1 cellular context compared by ENCODE assay signal in the genomic region with DNA sequence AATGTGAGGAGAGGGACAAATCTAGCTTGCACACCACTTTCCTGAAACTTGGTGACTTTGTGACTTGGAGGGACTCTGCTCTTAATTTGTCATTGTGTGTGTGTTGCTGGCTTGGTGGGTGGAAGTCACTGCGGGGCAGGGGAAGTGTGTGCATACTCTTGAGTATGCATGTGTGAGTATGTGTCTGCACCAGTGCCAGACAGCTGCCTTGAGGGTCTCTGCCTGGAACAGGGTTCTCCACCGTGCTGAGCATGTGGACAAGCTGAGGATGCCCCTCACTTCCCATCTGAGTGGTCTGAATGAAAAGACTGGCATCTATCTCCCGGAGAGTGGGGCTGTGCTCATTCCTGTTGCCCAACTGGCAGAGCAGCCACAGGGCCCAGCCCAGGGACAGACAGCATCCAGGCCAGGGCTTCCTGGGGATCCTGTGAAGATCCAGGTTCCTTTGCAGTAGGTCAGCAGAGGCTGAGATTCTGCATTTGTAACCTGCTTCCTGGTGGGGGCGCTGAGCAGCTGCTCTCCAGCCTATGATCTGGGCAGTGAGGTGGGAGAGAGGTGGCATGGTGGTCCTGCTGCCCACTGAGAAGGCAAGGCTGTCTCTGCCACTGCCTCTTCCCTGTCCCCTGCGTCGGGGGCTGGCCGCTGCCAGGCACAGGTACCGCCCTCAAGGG.
TF ChIP-seq lines count a peak whose summit lies in the region.

No MANE protein-coding gene starts in this region.

TF ChIP-seq in HepG2, 621 proteins besides CTCF, POLR2A, EP300 and RAD21 (continued from another document and continues in another):
- TF ChIP-seq IKZF5 (CRISPR knock-in tag; IDR thresholded peaks at IDR 0.05): peak; percentile 21; the same call in 1 of the 2 replicates
- TF ChIP-seq, protein P1, sequence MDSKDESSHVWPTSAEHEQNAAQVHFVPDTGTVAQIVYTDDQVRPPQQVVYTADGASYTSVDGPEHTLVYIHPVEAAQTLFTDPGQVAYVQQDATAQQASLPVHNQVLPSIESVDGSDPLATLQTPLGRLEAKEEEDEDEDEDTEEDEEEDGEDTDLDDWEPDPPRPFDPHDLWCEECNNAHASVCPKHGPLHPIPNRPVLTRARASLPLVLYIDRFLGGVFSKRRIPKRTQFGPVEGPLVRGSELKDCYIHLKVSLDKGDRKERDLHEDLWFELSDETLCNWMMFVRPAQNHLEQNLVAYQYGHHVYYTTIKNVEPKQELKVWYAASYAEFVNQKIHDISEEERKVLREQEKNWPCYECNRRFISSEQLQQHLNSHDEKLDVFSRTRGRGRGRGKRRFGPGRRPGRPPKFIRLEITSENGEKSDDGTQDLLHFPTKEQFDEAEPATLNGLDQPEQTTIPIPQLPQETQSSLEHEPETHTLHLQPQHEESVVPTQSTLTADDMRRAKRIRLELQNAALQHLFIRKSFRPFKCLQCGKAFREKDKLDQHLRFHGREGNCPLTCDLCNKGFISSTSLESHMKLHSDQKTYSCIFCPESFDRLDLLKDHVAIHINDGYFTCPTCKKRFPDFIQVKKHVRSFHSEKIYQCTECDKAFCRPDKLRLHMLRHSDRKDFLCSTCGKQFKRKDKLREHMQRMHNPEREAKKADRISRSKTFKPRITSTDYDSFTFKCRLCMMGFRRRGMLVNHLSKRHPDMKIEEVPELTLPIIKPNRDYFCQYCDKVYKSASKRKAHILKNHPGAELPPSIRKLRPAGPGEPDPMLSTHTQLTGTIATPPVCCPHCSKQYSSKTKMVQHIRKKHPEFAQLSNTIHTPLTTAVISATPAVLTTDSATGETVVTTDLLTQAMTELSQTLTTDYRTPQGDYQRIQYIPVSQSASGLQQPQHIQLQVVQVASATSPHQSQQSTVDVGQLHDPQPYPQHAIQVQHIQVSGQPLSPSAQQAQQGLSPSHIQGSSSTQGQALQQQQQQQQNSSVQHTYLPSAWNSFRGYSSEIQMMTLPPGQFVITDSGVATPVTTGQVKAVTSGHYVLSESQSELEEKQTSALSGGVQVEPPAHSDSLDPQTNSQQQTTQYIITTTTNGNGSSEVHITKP (CRISPR knock-in tag; IDR thresholded peaks at IDR 0.05; ENCODE audit: low read depth): peak; percentile 38; the same call in 1 of the 2 replicates
- TF ChIP-seq ZNF230 (CRISPR knock-in tag; IDR thresholded peaks at IDR 0.05): no peak
- TF ChIP-seq FOXM1 (CRISPR knock-in tag; IDR thresholded peaks at IDR 0.05): no peak
- TF ChIP-seq NR1H2 (CRISPR knock-in tag; IDR thresholded peaks at IDR 0.05; ENCODE audit: borderline replicate concordance, low read depth): no peak
- no peak for TF ChIP-seq ZNF83 (CRISPR knock-in tag; IDR thresholded peaks at IDR 0.05; ENCODE audit: borderline replicate concordance)
- peak; percentile 82 for TF ChIP-seq ZNF331 (CRISPR knock-in tag; IDR thresholded peaks at IDR 0.05)
- no peak for TF ChIP-seq NBN (conservative IDR thresholded peaks at IDR 0.05)
- TF ChIP-seq, protein P2, sequence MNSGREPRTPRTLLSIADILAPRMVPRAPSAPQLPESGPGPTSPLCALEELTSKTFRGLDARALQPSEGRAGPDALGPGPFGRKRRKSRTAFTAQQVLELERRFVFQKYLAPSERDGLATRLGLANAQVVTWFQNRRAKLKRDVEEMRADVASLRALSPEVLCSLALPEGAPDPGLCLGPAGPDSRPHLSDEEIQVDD (CRISPR knock-in tag; IDR thresholded peaks at IDR 0.05; ENCODE audit: borderline replicate concordance): no peak
- no peak for TF ChIP-seq ZSCAN22 (CRISPR knock-in tag; IDR thresholded peaks at IDR 0.05)
- TF ChIP-seq, protein P3, sequence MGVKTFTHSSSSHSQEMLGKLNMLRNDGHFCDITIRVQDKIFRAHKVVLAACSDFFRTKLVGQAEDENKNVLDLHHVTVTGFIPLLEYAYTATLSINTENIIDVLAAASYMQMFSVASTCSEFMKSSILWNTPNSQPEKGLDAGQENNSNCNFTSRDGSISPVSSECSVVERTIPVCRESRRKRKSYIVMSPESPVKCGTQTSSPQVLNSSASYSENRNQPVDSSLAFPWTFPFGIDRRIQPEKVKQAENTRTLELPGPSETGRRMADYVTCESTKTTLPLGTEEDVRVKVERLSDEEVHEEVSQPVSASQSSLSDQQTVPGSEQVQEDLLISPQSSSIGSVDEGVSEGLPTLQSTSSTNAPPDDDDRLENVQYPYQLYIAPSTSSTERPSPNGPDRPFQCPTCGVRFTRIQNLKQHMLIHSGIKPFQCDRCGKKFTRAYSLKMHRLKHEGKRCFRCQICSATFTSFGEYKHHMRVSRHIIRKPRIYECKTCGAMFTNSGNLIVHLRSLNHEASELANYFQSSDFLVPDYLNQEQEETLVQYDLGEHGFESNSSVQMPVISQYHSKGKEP (CRISPR knock-in tag; IDR thresholded peaks at IDR 0.05): no peak
- TF ChIP-seq, protein P4, sequence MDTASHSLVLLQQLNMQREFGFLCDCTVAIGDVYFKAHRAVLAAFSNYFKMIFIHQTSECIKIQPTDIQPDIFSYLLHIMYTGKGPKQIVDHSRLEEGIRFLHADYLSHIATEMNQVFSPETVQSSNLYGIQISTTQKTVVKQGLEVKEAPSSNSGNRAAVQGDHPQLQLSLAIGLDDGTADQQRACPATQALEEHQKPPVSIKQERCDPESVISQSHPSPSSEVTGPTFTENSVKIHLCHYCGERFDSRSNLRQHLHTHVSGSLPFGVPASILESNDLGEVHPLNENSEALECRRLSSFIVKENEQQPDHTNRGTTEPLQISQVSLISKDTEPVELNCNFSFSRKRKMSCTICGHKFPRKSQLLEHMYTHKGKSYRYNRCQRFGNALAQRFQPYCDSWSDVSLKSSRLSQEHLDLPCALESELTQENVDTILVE (CRISPR knock-in tag; IDR thresholded peaks at IDR 0.05): 0 out of 2 replicates have a peak, but pooled peaks have one; percentile 50
- no peak for TF ChIP-seq ZNF605 (CRISPR knock-in tag; IDR thresholded peaks at IDR 0.05)
- peak; percentile 48; the same call in 1 of the 2 replicates for TF ChIP-seq KMT2A (CRISPR knock-in tag; IDR thresholded peaks at IDR 0.05)
- TF ChIP-seq NR3C1 (CRISPR knock-in tag; IDR thresholded peaks at IDR 0.05): no peak
- peak; percentile 69 for TF ChIP-seq ZNF687 (CRISPR knock-in tag; IDR thresholded peaks at IDR 0.05)
- no peak for TF ChIP-seq SALL2 (CRISPR knock-in tag; IDR thresholded peaks at IDR 0.05)
- 0 out of 2 replicates have a peak, but pooled peaks have one; percentile 67 for TF ChIP-seq ZSCAN31 (CRISPR knock-in tag; IDR thresholded peaks at IDR 0.05; ENCODE audit: low read depth)
- no peak for TF ChIP-seq ZNF670 (CRISPR knock-in tag; IDR thresholded peaks at IDR 0.05; ENCODE audit: borderline replicate concordance)
- peak; percentile 48; the same call in 1 of the 2 replicates for TF ChIP-seq MYC (CRISPR knock-in tag; IDR thresholded peaks at IDR 0.05; ENCODE audit: borderline replicate concordance)
- TF ChIP-seq TCF7 (IDR thresholded peaks at IDR 0.05; ENCODE audit: low read depth): no peak
- TF ChIP-seq ZNF235 (CRISPR knock-in tag; IDR thresholded peaks at IDR 0.05; ENCODE audit: borderline replicate concordance): no peak
- TF ChIP-seq, protein P5, sequence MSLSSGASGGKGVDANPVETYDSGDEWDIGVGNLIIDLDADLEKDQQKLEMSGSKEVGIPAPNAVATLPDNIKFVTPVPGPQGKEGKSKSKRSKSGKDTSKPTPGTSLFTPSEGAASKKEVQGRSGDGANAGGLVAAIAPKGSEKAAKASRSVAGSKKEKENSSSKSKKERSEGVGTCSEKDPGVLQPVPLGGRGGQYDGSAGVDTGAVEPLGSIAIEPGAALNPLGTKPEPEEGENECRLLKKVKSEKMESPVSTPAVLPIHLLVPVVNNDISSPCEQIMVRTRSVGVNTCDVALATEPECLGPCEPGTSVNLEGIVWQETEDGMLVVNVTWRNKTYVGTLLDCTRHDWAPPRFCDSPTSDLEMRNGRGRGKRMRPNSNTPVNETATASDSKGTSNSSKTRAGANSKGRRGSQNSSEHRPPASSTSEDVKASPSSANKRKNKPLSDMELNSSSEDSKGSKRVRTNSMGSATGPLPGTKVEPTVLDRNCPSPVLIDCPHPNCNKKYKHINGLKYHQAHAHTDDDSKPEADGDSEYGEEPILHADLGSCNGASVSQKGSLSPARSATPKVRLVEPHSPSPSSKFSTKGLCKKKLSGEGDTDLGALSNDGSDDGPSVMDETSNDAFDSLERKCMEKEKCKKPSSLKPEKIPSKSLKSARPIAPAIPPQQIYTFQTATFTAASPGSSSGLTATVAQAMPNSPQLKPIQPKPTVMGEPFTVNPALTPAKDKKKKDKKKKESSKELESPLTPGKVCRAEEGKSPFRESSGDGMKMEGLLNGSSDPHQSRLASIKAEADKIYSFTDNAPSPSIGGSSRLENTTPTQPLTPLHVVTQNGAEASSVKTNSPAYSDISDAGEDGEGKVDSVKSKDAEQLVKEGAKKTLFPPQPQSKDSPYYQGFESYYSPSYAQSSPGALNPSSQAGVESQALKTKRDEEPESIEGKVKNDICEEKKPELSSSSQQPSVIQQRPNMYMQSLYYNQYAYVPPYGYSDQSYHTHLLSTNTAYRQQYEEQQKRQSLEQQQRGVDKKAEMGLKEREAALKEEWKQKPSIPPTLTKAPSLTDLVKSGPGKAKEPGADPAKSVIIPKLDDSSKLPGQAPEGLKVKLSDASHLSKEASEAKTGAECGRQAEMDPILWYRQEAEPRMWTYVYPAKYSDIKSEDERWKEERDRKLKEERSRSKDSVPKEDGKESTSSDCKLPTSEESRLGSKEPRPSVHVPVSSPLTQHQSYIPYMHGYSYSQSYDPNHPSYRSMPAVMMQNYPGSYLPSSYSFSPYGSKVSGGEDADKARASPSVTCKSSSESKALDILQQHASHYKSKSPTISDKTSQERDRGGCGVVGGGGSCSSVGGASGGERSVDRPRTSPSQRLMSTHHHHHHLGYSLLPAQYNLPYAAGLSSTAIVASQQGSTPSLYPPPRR (CRISPR knock-in tag; IDR thresholded peaks at IDR 0.05; ENCODE audit: borderline replicate concordance): no peak
- 0 out of 2 replicates have a peak, but pooled peaks have one; percentile 91 for TF ChIP-seq MATR3 (CRISPR knock-in tag; IDR thresholded peaks at IDR 0.05)
- TF ChIP-seq FIP1L1 (IDR thresholded peaks at IDR 0.05; ENCODE audit: borderline replicate concordance, insufficient read depth, low read depth, low read length): 0 out of 2 replicates have a peak, but pooled peaks have one; percentile 31
- peak; percentile 64; the same call in 1 of the 2 replicates for TF ChIP-seq TFAP4 (IDR thresholded peaks at IDR 0.05; ENCODE audit: borderline replicate concordance, low read depth)
- no peak for TF ChIP-seq ZNF234 (CRISPR knock-in tag; conservative IDR thresholded peaks at IDR 0.05)
- TF ChIP-seq ATF2 (CRISPR knock-in tag; IDR thresholded peaks at IDR 0.05): peak; percentile 65
